In genomic region chr5:8458038-8458383, GRCh38 we compare ENCODE assay signal across 8 cellular contexts.
DNase-seq lines count a peak whose midpoint lies in the region; ATAC-seq and TF ChIP-seq lines count a peak whose summit lies in the region.

No MANE protein-coding gene starts in this region.

- H3K4me3 ChIP-seq in heart right ventricle (peak overlapping the region; percentile 59 to 93 (median 87)), skin epidermis (peak overlapping the region; percentile 42 to 97 (median 87))

- in situ Hi-C loops in GM13976 (cut with MboI; ENCODE audit: low sequenced_read_pairs, unreplicated experiment), result no loop called here

- WGBS in heart right ventricle, 2 donors, result 24 to 25% methylated on average over 20 to 22 of the region's 22 CpGs

- no peak for DNase-seq in activated CD8-positive, alpha-beta memory T cell treated with anti-CD3 and anti-CD28 coated beads, Interleukin-2, amount 10 ng/mL, durations not matched to agents 7 days and 5 days
- DNase-seq in activated CD8-positive, alpha-beta memory T cell treated with anti-CD3 and anti-CD28 coated beads, Interleukin-2, amount 50 U/mL, for 4 hours, result no peak
- DNase-seq in activated T-helper 2 cell treated with anti-CD3 and anti-CD28 coated beads, Interferon-gamma antibody, Interleukin-2, Interleukin-4, amounts not matched to agents 10 μg/mL and 5 μg/mL and 100 μg/mL, durations not matched to agents 14 hours and 24 hours and 36 hours (ENCODE audit: low spot score), result no peak
- DNase-seq in heart right ventricle, result no peak
- DNase-seq in GM13976 (ENCODE audit: low spot score), result no peak
- no peak for DNase-seq in COLO829 (ENCODE audit: low spot score)

- ATAC-seq in activated CD8-positive, alpha-beta memory T cell treated with anti-CD3 and anti-CD28 coated beads, Interleukin-2, amount 10 ng/mL, durations not matched to agents 7 days and 5 days, result no peak
- ATAC-seq in HG03139 (IDR thresholded peaks at IDR 0.05; ENCODE audit: unreplicated experiment) (peak; percentile 20), heart right ventricle (peak in 7 of 8 donors; percentile 2 to 63 (median 14))

- TF ChIP-seq CTCF in heart right ventricle (IDR thresholded peaks at IDR 0.05), result no peak
- TF ChIP-seq CTCF in GM13976 (IDR thresholded peaks at IDR 0.05; ENCODE audit: borderline replicate concordance, control extremely low read depth, extremely low read depth, insufficient read depth, missing control alignments), result no peak

- H3K4me1 Mint-ChIP-seq in activated CD8-positive, alpha-beta memory T cell treated with anti-CD3 and anti-CD28 coated beads, Interleukin-2, amount 10 ng/mL, durations not matched to agents 7 days and 5 days, result peaks cover 12% of the 10 kb centered on the region
- H3K4me1 Mint-ChIP-seq in activated T-helper 2 cell treated with anti-CD3 and anti-CD28 coated beads, Interferon-gamma antibody, Interleukin-2, Interleukin-4, amounts not matched to agents 10 μg/mL and 5 μg/mL and 100 μg/mL, durations not matched to agents 14 hours and 24 hours and 36 hours (ENCODE audit: low read depth), result peaks cover 7% of the 10 kb centered on the region

- peak overlapping the region; percentile 61 to 92 (median 90) for H3K27ac ChIP-seq in heart right ventricle
- H3K27ac ChIP-seq in skin epidermis, result peak overlapping the region in 20 of 21 experiments; percentile 51 to 94 (median 86)

- H3K36me3 ChIP-seq in heart right ventricle, result peaks cover 0 to 34% (median 3%) of the 10 kb centered on the region in 9 donors

- H3K27ac Mint-ChIP-seq in activated CD8-positive, alpha-beta memory T cell treated with anti-CD3 and anti-CD28 coated beads, Interleukin-2, amount 10 ng/mL, durations not matched to agents 7 days and 5 days, result peak overlapping the region; percentile 39
- peak overlapping the region; percentile 70 for H3K27ac Mint-ChIP-seq in activated T-helper 2 cell treated with anti-CD3 and anti-CD28 coated beads, Interferon-gamma antibody, Interleukin-2, Interleukin-4, amounts not matched to agents 10 μg/mL and 5 μg/mL and 100 μg/mL, durations not matched to agents 14 hours and 24 hours and 36 hours

- no peaks in the 10 kb centered on the region for H3K9me3 Mint-ChIP-seq in activated CD8-positive, alpha-beta memory T cell treated with anti-CD3 and anti-CD28 coated beads, Interleukin-2, amount 10 ng/mL, durations not matched to agents 7 days and 5 days (ENCODE audit: low read depth)
- peaks cover 8% of the 10 kb centered on the region for H3K9me3 Mint-ChIP-seq in activated T-helper 2 cell treated with anti-CD3 and anti-CD28 coated beads, Interferon-gamma antibody, Interleukin-2, Interleukin-4, amounts not matched to agents 10 μg/mL and 5 μg/mL and 100 μg/mL, durations not matched to agents 14 hours and 24 hours and 36 hours

- peaks cover 0 to 6% (median 0%) of the 10 kb centered on the region in 11 donors for H3K9me3 ChIP-seq in heart right ventricle

- intact Hi-C loops in activated T-helper 2 cell treated with anti-CD3 and anti-CD28 coated beads, Interferon-gamma antibody, Interleukin-2, Interleukin-4, amounts not matched to agents 10 μg/mL and 5 μg/mL and 100 μg/mL, durations not matched to agents 14 hours and 24 hours and 36 hours (cut with micrococcal nuclease), result no loop called here
- intact Hi-C loops in heart right ventricle (cut with DNase I), result no loop called here

- CTCF ChIA-PET in activated CD8-positive, alpha-beta memory T cell treated with anti-CD3 and anti-CD28 coated beads, Interleukin-2, amount 10 ng/mL, durations not matched to agents 7 days and 5 days (lab: Charles Lee), result no interaction called here

- H3K36me3 Mint-ChIP-seq in activated CD8-positive, alpha-beta memory T cell treated with anti-CD3 and anti-CD28 coated beads, Interleukin-2, amount 10 ng/mL, durations not matched to agents 7 days and 5 days, result no peaks in the 10 kb centered on the region
- no peaks in the 10 kb centered on the region for H3K36me3 Mint-ChIP-seq in activated T-helper 2 cell treated with anti-CD3 and anti-CD28 coated beads, Interferon-gamma antibody, Interleukin-2, Interleukin-4, amounts not matched to agents 10 μg/mL and 5 μg/mL and 100 μg/mL, durations not matched to agents 14 hours and 24 hours and 36 hours (ENCODE audit: low read depth)

- H3K27me3 Mint-ChIP-seq in activated CD8-positive, alpha-beta memory T cell treated with anti-CD3 and anti-CD28 coated beads, Interleukin-2, amount 10 ng/mL, durations not matched to agents 7 days and 5 days, result no peaks in the 10 kb centered on the region
- H3K27me3 Mint-ChIP-seq in activated T-helper 2 cell treated with anti-CD3 and anti-CD28 coated beads, Interferon-gamma antibody, Interleukin-2, Interleukin-4, amounts not matched to agents 10 μg/mL and 5 μg/mL and 100 μg/mL, durations not matched to agents 14 hours and 24 hours and 36 hours (ENCODE audit: low read depth), result no peaks in the 10 kb centered on the region

- peak overlapping the region; percentile 71 for H3K4me3 Mint-ChIP-seq in activated CD8-positive, alpha-beta memory T cell treated with anti-CD3 and anti-CD28 coated beads, Interleukin-2, amount 10 ng/mL, durations not matched to agents 7 days and 5 days
- peak overlapping the region; percentile 80 for H3K4me3 Mint-ChIP-seq in activated T-helper 2 cell treated with anti-CD3 and anti-CD28 coated beads, Interferon-gamma antibody, Interleukin-2, Interleukin-4, amounts not matched to agents 10 μg/mL and 5 μg/mL and 100 μg/mL, durations not matched to agents 14 hours and 24 hours and 36 hours (ENCODE audit: low read depth)

- no peaks in the 10 kb centered on the region for H3K27me3 ChIP-seq in heart right ventricle

- H3K4me1 ChIP-seq in heart right ventricle, result peaks cover 0 to 23% (median 12%) of the 10 kb centered on the region in 9 donors
